In the genomic region with DNA sequence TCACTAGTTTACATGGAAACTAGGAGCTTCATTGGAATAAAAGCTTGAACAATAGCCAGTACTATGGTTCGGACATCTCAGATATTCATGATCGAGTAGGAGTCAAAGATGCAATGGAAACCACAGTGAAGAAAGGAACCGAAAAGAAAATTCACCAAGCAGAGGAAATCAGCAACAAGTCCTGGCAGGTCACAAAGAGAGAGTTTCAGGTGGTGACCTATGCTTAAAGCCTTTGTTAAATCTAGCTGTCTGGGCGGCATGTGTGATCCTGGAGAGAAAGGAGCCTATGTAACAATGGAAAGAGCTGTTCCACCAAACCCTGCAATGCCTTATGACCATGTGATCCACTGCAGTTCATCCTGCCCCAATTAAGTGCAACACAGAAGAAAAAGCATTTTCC, we compare ENCODE assay signal across 17 cellular contexts.
A peak's percentile ranks its signal among the peaks of the same experiment; 100 is the strongest.
DNase-seq lines count a peak whose midpoint lies in the region; ATAC-seq, FAIRE-seq and TF ChIP-seq lines count a peak whose summit lies in the region.
"Had no signal": no experiment of that assay in that cellular context is flagged by ENCODE, and none has a peak within 500 bp of the region (broad histone marks: within the 10 kb centered on the region; RNA-seq: fewer than 3 reads in every experiment).

No MANE protein-coding gene starts in this region.

- no peak for DNase-seq in activated naive CD8-positive, alpha-beta T cell treated with anti-CD3 and anti-CD28 coated beads for 36 hours
- DNase-seq in activated naive CD8-positive, alpha-beta T cell treated with anti-CD3 and anti-CD28 coated beads, Interleukin-2, amount 50 U/mL, for 24 hours: no peak
- no peak for DNase-seq in stimulated activated effector memory CD8-positive, alpha-beta T cell treated with anti-CD3 and anti-CD28 coated beads, Interleukin-12 subunit alpha, Interleukin-12 subunit beta, amount 100 ng/mL, for 72 hours (ENCODE audit: low spot score in 2 of 2)
- no peak for DNase-seq in putamen (ENCODE audit: low spot score)
- DNase-seq in H54 (ENCODE audit: insufficient read length, low spot score): no peak
- DNase-seq: activated CD4-positive, alpha-beta T cell treated with anti-CD3 and anti-CD28 coated beads for 4 hours; brain microvascular endothelial cell; mesenchymal stem cell; NCI-H1092; NCI-H748 treated with DMSO at 0.1 percent for 48 hours; SK-N-SH; stimulated activated CD4-positive, alpha-beta T cell treated with anti-CD3 and anti-CD28 coated beads, Interleukin-2, amount 100 ng/mL, for 24 hours had no signal

- H3K4me1 Mint-ChIP-seq in activated naive CD8-positive, alpha-beta T cell treated with anti-CD3 and anti-CD28 coated beads for 36 hours: no peaks in the 10 kb centered on the region
- H3K4me1 Mint-ChIP-seq in activated naive CD8-positive, alpha-beta T cell treated with anti-CD3 and anti-CD28 coated beads, Interleukin-2, amount 50 U/mL, for 24 hours: peaks cover 5% of the 10 kb centered on the region
- peaks cover 60% of the 10 kb centered on the region for H3K4me1 Mint-ChIP-seq in stimulated activated memory B cell treated with anti-CD40 and anti-IgM and Interleukin-4, amounts not matched to agents 10 μg/mL and 1 μg/mL and 100 μg/mL, for 72 hours
- H3K4me1 Mint-ChIP-seq in stimulated activated effector memory CD8-positive, alpha-beta T cell treated with anti-CD3 and anti-CD28 coated beads, Interleukin-12 subunit alpha, Interleukin-12 subunit beta, amount 100 ng/mL, for 72 hours: no peaks in the 10 kb centered on the region
- H3K4me1 Mint-ChIP-seq: activated T-helper 17 cell treated with anti-CD3 and anti-CD28 coated beads, Interleukin-2, amount 50 U/mL, for 72 hours had no signal

- peak overlapping the region; percentile 2 for H3K27ac Mint-ChIP-seq in activated naive CD8-positive, alpha-beta T cell treated with anti-CD3 and anti-CD28 coated beads for 36 hours
- H3K27ac Mint-ChIP-seq in activated naive CD8-positive, alpha-beta T cell treated with anti-CD3 and anti-CD28 coated beads, Interleukin-2, amount 50 U/mL, for 24 hours: no peak overlapping the region
- H3K27ac Mint-ChIP-seq in stimulated activated memory B cell treated with anti-CD40 and anti-IgM and Interleukin-4, amounts not matched to agents 10 μg/mL and 1 μg/mL and 100 μg/mL, for 72 hours: peak overlapping the region; percentile 88
- H3K27ac Mint-ChIP-seq in stimulated activated effector memory CD8-positive, alpha-beta T cell treated with anti-CD3 and anti-CD28 coated beads, Interleukin-12 subunit alpha, Interleukin-12 subunit beta, amount 100 ng/mL, for 72 hours: no peak overlapping the region
- H3K27ac Mint-ChIP-seq: activated T-helper 17 cell treated with anti-CD3 and anti-CD28 coated beads, Interleukin-2, amount 50 U/mL, for 72 hours had no signal

- no peak for ATAC-seq in activated naive CD8-positive, alpha-beta T cell treated with anti-CD3 and anti-CD28 coated beads, Interleukin-2, amount 50 U/mL, for 24 hours
- ATAC-seq in GM21786 (IDR thresholded peaks at IDR 0.05; ENCODE audit: unreplicated experiment) (peak; percentile 40), HG03354 (IDR thresholded peaks at IDR 0.05; ENCODE audit: poor library complexity, severe bottlenecking, unreplicated experiment) (peak; percentile 43)
- ATAC-seq in stimulated activated memory B cell treated with anti-CD40 and anti-IgM and Interleukin-4, amounts not matched to agents 10 μg/mL and 1 μg/mL and 100 μg/mL, for 72 hours: peak; percentile 37
- no peak for ATAC-seq in stimulated activated effector memory CD8-positive, alpha-beta T cell treated with anti-CD3 and anti-CD28 coated beads, Interleukin-12 subunit alpha, Interleukin-12 subunit beta, amount 100 ng/mL, for 72 hours
- ATAC-seq: activated T-helper 17 cell treated with anti-CD3 and anti-CD28 coated beads, Interleukin-2, amount 50 U/mL, for 72 hours had no signal

- no peak overlapping the region for H3K4me3 Mint-ChIP-seq in activated naive CD8-positive, alpha-beta T cell treated with anti-CD3 and anti-CD28 coated beads for 36 hours
- no peak overlapping the region for H3K4me3 Mint-ChIP-seq in activated naive CD8-positive, alpha-beta T cell treated with anti-CD3 and anti-CD28 coated beads, Interleukin-2, amount 50 U/mL, for 24 hours
- peak overlapping the region; percentile 27 for H3K4me3 Mint-ChIP-seq in stimulated activated memory B cell treated with anti-CD40 and anti-IgM and Interleukin-4, amounts not matched to agents 10 μg/mL and 1 μg/mL and 100 μg/mL, for 72 hours
- H3K4me3 Mint-ChIP-seq in stimulated activated effector memory CD8-positive, alpha-beta T cell treated with anti-CD3 and anti-CD28 coated beads, Interleukin-12 subunit alpha, Interleukin-12 subunit beta, amount 100 ng/mL, for 72 hours: no peak overlapping the region
- H3K4me3 Mint-ChIP-seq: activated T-helper 17 cell treated with anti-CD3 and anti-CD28 coated beads, Interleukin-2, amount 50 U/mL, for 72 hours had no signal

- no peak for FAIRE-seq in H54 (lab: Jason Lieb, UNC)
- FAIRE-seq: D721Med had no signal

- no peaks in the 10 kb centered on the region for H3K36me3 Mint-ChIP-seq in activated naive CD8-positive, alpha-beta T cell treated with anti-CD3 and anti-CD28 coated beads for 36 hours
- no peaks in the 10 kb centered on the region for H3K36me3 Mint-ChIP-seq in activated naive CD8-positive, alpha-beta T cell treated with anti-CD3 and anti-CD28 coated beads, Interleukin-2, amount 50 U/mL, for 24 hours (ENCODE audit: low read depth)
- H3K36me3 Mint-ChIP-seq in stimulated activated memory B cell treated with anti-CD40 and anti-IgM and Interleukin-4, amounts not matched to agents 10 μg/mL and 1 μg/mL and 100 μg/mL, for 72 hours: no peaks in the 10 kb centered on the region
- H3K36me3 Mint-ChIP-seq in stimulated activated effector memory CD8-positive, alpha-beta T cell treated with anti-CD3 and anti-CD28 coated beads, Interleukin-12 subunit alpha, Interleukin-12 subunit beta, amount 100 ng/mL, for 72 hours: no peaks in the 10 kb centered on the region

- H3K9me3 Mint-ChIP-seq in activated naive CD8-positive, alpha-beta T cell treated with anti-CD3 and anti-CD28 coated beads for 36 hours: no peaks in the 10 kb centered on the region
- no peaks in the 10 kb centered on the region for H3K9me3 Mint-ChIP-seq in activated naive CD8-positive, alpha-beta T cell treated with anti-CD3 and anti-CD28 coated beads, Interleukin-2, amount 50 U/mL, for 24 hours
- no peaks in the 10 kb centered on the region for H3K9me3 Mint-ChIP-seq in stimulated activated memory B cell treated with anti-CD40 and anti-IgM and Interleukin-4, amounts not matched to agents 10 μg/mL and 1 μg/mL and 100 μg/mL, for 72 hours
- no peaks in the 10 kb centered on the region for H3K9me3 Mint-ChIP-seq in stimulated activated effector memory CD8-positive, alpha-beta T cell treated with anti-CD3 and anti-CD28 coated beads, Interleukin-12 subunit alpha, Interleukin-12 subunit beta, amount 100 ng/mL, for 72 hours
- H3K9me3 Mint-ChIP-seq: activated T-helper 17 cell treated with anti-CD3 and anti-CD28 coated beads, Interleukin-2, amount 50 U/mL, for 72 hours had no signal

- H3K27me3 Mint-ChIP-seq in activated naive CD8-positive, alpha-beta T cell treated with anti-CD3 and anti-CD28 coated beads for 36 hours: no peaks in the 10 kb centered on the region
- no peaks in the 10 kb centered on the region for H3K27me3 Mint-ChIP-seq in activated naive CD8-positive, alpha-beta T cell treated with anti-CD3 and anti-CD28 coated beads, Interleukin-2, amount 50 U/mL, for 24 hours
- no peaks in the 10 kb centered on the region for H3K27me3 Mint-ChIP-seq in stimulated activated memory B cell treated with anti-CD40 and anti-IgM and Interleukin-4, amounts not matched to agents 10 μg/mL and 1 μg/mL and 100 μg/mL, for 72 hours

- no peak for TF ChIP-seq POLR2A in H54 (IDR thresholded peaks at IDR 0.05; ENCODE audit: low read depth, low read length)

Comparison
In these comparisons a context has a peak if more than half of its experiments do, and no peak if none do; other contexts are left out.
1. H3K27ac Mint-ChIP-seq: peak in activated naive CD8-positive, alpha-beta T cell treated with anti-CD3 and anti-CD28 coated beads for 36 hours (single experiment) and stimulated activated memory B cell treated with anti-CD40 and anti-IgM and Interleukin-4, amounts not matched to agents 10 μg/mL and 1 μg/mL and 100 μg/mL, for 72 hours (single experiment); none in activated naive CD8-positive, alpha-beta T cell treated with anti-CD3 and anti-CD28 coated beads, Interleukin-2, amount 50 U/mL, for 24 hours (single experiment) and stimulated activated effector memory CD8-positive, alpha-beta T cell treated with anti-CD3 and anti-CD28 coated beads, Interleukin-12 subunit alpha, Interleukin-12 subunit beta, amount 100 ng/mL, for 72 hours (single experiment).
2. ATAC-seq: peak in GM21786 (single experiment), HG03354 (single experiment) and stimulated activated memory B cell treated with anti-CD40 and anti-IgM and Interleukin-4, amounts not matched to agents 10 μg/mL and 1 μg/mL and 100 μg/mL, for 72 hours (single experiment); none in activated naive CD8-positive, alpha-beta T cell treated with anti-CD3 and anti-CD28 coated beads, Interleukin-2, amount 50 U/mL, for 24 hours (single experiment) and stimulated activated effector memory CD8-positive, alpha-beta T cell treated with anti-CD3 and anti-CD28 coated beads, Interleukin-12 subunit alpha, Interleukin-12 subunit beta, amount 100 ng/mL, for 72 hours (single experiment).